In the genomic region with DNA sequence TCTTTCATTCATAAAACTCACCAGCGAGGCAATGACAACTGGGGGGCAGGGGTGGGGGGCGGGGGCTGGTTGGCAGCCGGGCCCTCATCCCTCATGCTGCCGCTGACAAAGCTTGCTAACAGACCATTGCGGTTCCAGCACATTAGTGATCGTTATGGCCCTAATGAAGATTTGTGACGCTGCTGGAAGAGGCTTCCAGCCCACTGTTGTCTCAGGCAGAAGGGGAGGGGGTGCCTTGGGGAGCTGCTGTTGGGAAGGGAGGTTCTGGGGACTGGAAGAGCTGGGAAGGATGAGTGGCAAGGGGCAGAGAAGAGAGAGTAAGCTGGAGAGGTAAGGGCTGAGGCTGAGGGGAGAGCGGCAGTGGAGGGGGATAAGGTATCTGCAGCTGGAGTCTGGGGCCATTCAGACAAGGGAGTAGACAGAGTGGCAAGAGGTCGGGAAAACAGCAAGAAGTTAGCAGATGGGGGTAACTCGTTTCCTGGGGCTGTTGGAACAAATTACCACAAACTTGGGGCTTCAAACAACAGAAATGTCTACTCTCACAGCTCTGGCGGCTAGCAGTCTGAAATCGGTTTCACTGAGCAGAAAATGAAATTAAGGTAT, we compare ENCODE assay signal across 20 cellular contexts.
"Had no signal": no experiment of that assay in that cellular context is flagged by ENCODE, and none has a peak within 500 bp of the region (broad histone marks: within the 10 kb centered on the region; RNA-seq: fewer than 3 reads in every experiment).

No MANE protein-coding gene starts in this region.

- H3K36me3 Mint-ChIP-seq: mesothelial cell of epicardium had no signal

- H3K27ac ChIP-seq: foreskin keratinocyte, right atrium auricular region, thyroid gland had no signal

- H3K9me3 ChIP-seq: right atrium auricular region, thyroid gland had no signal

- ATAC-seq: activated CD4-positive, CD25-positive, alpha-beta regulatory T cell treated with anti-CD3 and anti-CD28 coated beads, Interleukin-2, amount 50 U/mL, for 24 hours; foreskin keratinocyte; left lobe of liver had no signal

- H3K27me3 ChIP-seq: foreskin keratinocyte, right atrium auricular region, thyroid gland had no signal

- H3K4me3 Mint-ChIP-seq: mesothelial cell of epicardium; T-helper 1 cell treated with Interleukin-12 subunit alpha and Interleukin-12 subunit beta and Interleukin-4 antibody, amounts not matched to agents 30 μg/mL and 1 μg/mL, for 36 hours had no signal

- H3K36me3 ChIP-seq: right atrium auricular region, thyroid gland had no signal

- H3K4me3 ChIP-seq: right atrium auricular region, thyroid gland had no signal

- H3K4me1 ChIP-seq: foreskin keratinocyte, right atrium auricular region, thyroid gland had no signal

- H3K27ac Mint-ChIP-seq: mesothelial cell of epicardium; progenitor cell of endocrine pancreas; T-helper 1 cell treated with Interleukin-12 subunit alpha and Interleukin-12 subunit beta and Interleukin-4 antibody, amounts not matched to agents 30 μg/mL and 1 μg/mL, for 36 hours had no signal

- DNase-seq: activated CD8-positive, alpha-beta memory T cell treated with anti-CD3 and anti-CD28 coated beads for 24 hours; activated CD8-positive, alpha-beta memory T cell treated with anti-CD3 and anti-CD28 coated beads, Interleukin-2, amount 50 U/mL, for 48 hours; activated effector memory CD4-positive, alpha-beta T cell treated with anti-CD3 and anti-CD28 coated beads, Interleukin-2, amount 50 U/mL, for 16 hours; activated naive CD4-positive, alpha-beta T cell treated with anti-CD3 and anti-CD28 coated beads, Interleukin-2, amount 50 U/mL, for 16 hours; activated T-cell treated with anti-CD3 and anti-CD28 coated beads, Interleukin-2, amount 50 U/mL, for 48 hours; aorta; dermis blood vessel endothelial cell; effector memory CD4-positive, alpha-beta T cell; foreskin keratinocyte; glutamatergic neuron; hippocampal formation; stimulated activated CD4-positive, alpha-beta T cell treated with anti-CD3 and anti-CD28 coated beads, Interleukin-2, amount 100 ng/mL, for 24 hours; stimulated activated naive CD4-positive, alpha-beta T cell treated with Interleukin-2 at 50 U/mL for 16 hours; thyroid gland had no signal
